8 cellular contexts compared by ENCODE assay signal in genomic region chr1:32179443-32180185, GRCh38. TPM values are rescaled to one million over a fixed set of nuclear protein-coding genes. Genes with fewer than 3 reads are reported as not detected.
DNase-seq lines count a peak whose midpoint lies in the region; ATAC-seq and TF ChIP-seq lines count a peak whose summit lies in the region.

Gene TXLNA (plus strand): TSS chr1:32179675. CDS start chr1:32180346, 671 bp downstream.

- no peaks in the 10 kb centered on the region for H3K36me3 ChIP-seq in kidney epithelial cell (ENCODE audit: control insufficient read depth, insufficient read depth, low read length)

- DNase-seq in AG09319 (ENCODE audit: extremely low read depth, low read depth) (peak; percentile 78), NCI-H446 (lab: John Stamatoyannopoulos, UW) (peak; percentile 84 to 91), cerebellar cortex (ENCODE audit: low spot score) (peak; percentile 91), kidney epithelial cell (ENCODE audit: low read depth) (no peak)
- peak; percentile 89 for DNase-seq in activated CD4-positive, CD25-positive, alpha-beta regulatory T cell treated with anti-CD3 and anti-CD28 coated beads, Interleukin-2, amount 50 U/mL, for 72 hours
- peak; percentile 86 to 90 for DNase-seq in stimulated activated CD4-positive, alpha-beta T cell treated with anti-CD3 and anti-CD28 coated beads, Interleukin-15, amount 100 ng/mL, for 48 hours (ENCODE audit: low read depth in 2 of 2)

- no peaks in the 10 kb centered on the region for H3K27me3 ChIP-seq in kidney epithelial cell (ENCODE audit: control insufficient read depth, insufficient read depth, low read length)

- peak within 1 kb of the TSS; percentile 59 for H3K4me3 ChIP-seq in kidney epithelial cell (ENCODE audit: low read depth, low read length)

- ATAC-seq in GM19025 (IDR thresholded peaks at IDR 0.05; ENCODE audit: low read depth, unreplicated experiment) (peak; percentile 81), HG03280 (IDR thresholded peaks at IDR 0.05; ENCODE audit: unreplicated experiment) (peak; percentile 88)

- TF ChIP-seq CTCF in AG09319 (IDR thresholded peaks at IDR 0.05; ENCODE audit: low read depth, low read length): peak; percentile 2
- no peak for TF ChIP-seq CTCF in kidney epithelial cell (IDR thresholded peaks at IDR 0.05; ENCODE audit: insufficient read depth, low read length, poor library complexity, severe bottlenecking)

RNA-seq across cellular contexts. Expression of gene TXLNA, which starts in this region (rescaled TPM):
- total RNA-seq in kidney epithelial cell: 69.6 and 74.8 TPM in 2 replicates
